ENCODE assay signal across 12 cellular contexts in genomic region chr6:91669154-91669903, GRCh38.
DNase-seq lines count a peak whose midpoint lies in the region; ATAC-seq, FAIRE-seq and TF ChIP-seq lines count a peak whose summit lies in the region.
"Had no signal": no experiment of that assay in that cellular context is flagged by ENCODE, and none has a peak within 500 bp of the region (broad histone marks: within the 10 kb centered on the region; RNA-seq: fewer than 3 reads in every experiment).

No MANE protein-coding gene starts in this region.

- H3K27ac ChIP-seq in heart left ventricle (no peak overlapping the region), mammary epithelial cell (ENCODE audit: insufficient read depth, low read depth, low read length) (no peak overlapping the region)

- FAIRE-seq in HTR-8/SVneo (lab: Jason Lieb, UNC) = no peak
- FAIRE-seq in GM19239 (lab: Jason Lieb, UNC) = no peak

- H3K79me2 ChIP-seq in mammary epithelial cell (ENCODE audit: insufficient read depth, low read length) = no peaks in the 10 kb centered on the region

- H3K27me3 Mint-ChIP-seq in immature natural killer cell (ENCODE audit: low read depth in 3 of 3) = no peaks in the 10 kb centered on the region
- H3K27me3 Mint-ChIP-seq: activated CD4-positive, alpha-beta memory T cell treated with anti-CD3 and anti-CD28 coated beads, Interleukin-2, amount 10 ng/mL, durations not matched to agents 7 days and 5 days had no signal

- no peaks in the 10 kb centered on the region for H4K20me1 ChIP-seq in mammary epithelial cell (ENCODE audit: insufficient read depth, low read length)

- H3K9me3 Mint-ChIP-seq in immature natural killer cell = peaks cover 0 to 32% (median 6%) of the 10 kb centered on the region in 6 donors

- no peak for TF ChIP-seq POLR2A in heart left ventricle (IDR thresholded peaks at IDR 0.05)

- H3K4me3 ChIP-seq in heart left ventricle (no peak overlapping the region), mammary epithelial cell (replicated peaks in 1 of 3; ENCODE audit: insufficient read depth in 1 of 3, low read depth in 2 of 3, low read length in 3 of 3) (no peak overlapping the region)

- no peak for TF ChIP-seq CTCF in heart left ventricle (IDR thresholded peaks at IDR 0.05)
- no peak for TF ChIP-seq CTCF in mammary epithelial cell (conservative IDR thresholded peaks at IDR 0.05 in 1 of 2, IDR thresholded peaks at IDR 0.05 in 1 of 2; ENCODE audit: extremely low read depth in 1 of 2, insufficient read depth in 1 of 2, low read depth in 1 of 2, low read length in 2 of 2)

- intact Hi-C loops in heart left ventricle (cut with DNase I) (no loop called here), left cardiac atrium (cut with DNase I) (no loop called here), mammary epithelial cell (cut with micrococcal nuclease) (no loop called here)

- DNase-seq in heart left ventricle (no peak), left cardiac atrium (no peak), SHP77 treated with DMSO at 0.1 percent for 48 hours (lab: John Stamatoyannopoulos, UW) (peak; percentile 66), midbrain (lab: John Stamatoyannopoulos, UW) (peak; percentile 21), HTR-8/SVneo (ENCODE audit: insufficient read length, low spot score) (no peak), mammary epithelial cell (no peak), immature natural killer cell (no peak), GM19239 (ENCODE audit: insufficient read length, low spot score) (no peak)
- DNase-seq: activated CD4-positive, alpha-beta memory T cell treated with anti-CD3 and anti-CD28 coated beads, Interleukin-2, amount 10 ng/mL, durations not matched to agents 7 days and 5 days; DMS53; stimulated activated CD8-positive, alpha-beta memory T cell treated with anti-CD3 and anti-CD28 coated beads, Interleukin-4, amount 100 ng/mL, for 48 hours; T1000 had no signal

- dilution Hi-C loops in mammary epithelial cell (cut with HindIII; ENCODE audit: low sequenced_read_pairs) = no loop called here

- no peaks in the 10 kb centered on the region for H3K9me3 ChIP-seq in heart left ventricle
- no peaks in the 10 kb centered on the region for H3K9me3 ChIP-seq in mammary epithelial cell (replicated peaks; ENCODE audit: insufficient read depth, low read length)

- peaks cover 0 to 7% (median 0%) of the 10 kb centered on the region in 12 donors for H3K4me1 ChIP-seq in heart left ventricle
- H3K4me1 ChIP-seq in mammary epithelial cell (ENCODE audit: insufficient read depth, low read length) = no peaks in the 10 kb centered on the region

- no peak overlapping the region for H3K9ac ChIP-seq in mammary epithelial cell (ENCODE audit: insufficient read depth, low read length)

- H3K27ac Mint-ChIP-seq in immature natural killer cell = no peak overlapping the region
- H3K27ac Mint-ChIP-seq: activated CD4-positive, alpha-beta memory T cell treated with anti-CD3 and anti-CD28 coated beads, Interleukin-2, amount 10 ng/mL, durations not matched to agents 7 days and 5 days had no signal

- H3K4me1 Mint-ChIP-seq in immature natural killer cell = peaks cover 0 to 6% of the 10 kb centered on the region in 2 donors
- H3K4me1 Mint-ChIP-seq: activated CD4-positive, alpha-beta memory T cell treated with anti-CD3 and anti-CD28 coated beads, Interleukin-2, amount 10 ng/mL, durations not matched to agents 7 days and 5 days had no signal

- no peaks in the 10 kb centered on the region for H3K36me3 ChIP-seq in heart left ventricle
- no peaks in the 10 kb centered on the region for H3K36me3 ChIP-seq in mammary epithelial cell (ENCODE audit: insufficient read depth, low read length)

- in situ Hi-C loops in mammary epithelial cell (cut with MboI; ENCODE audit: low sequenced_read_pairs in 2 of 2) = no loop called here

- no TSS peak for BruUV-seq in mammary epithelial cell (replicated peaks; lab: Mats Ljungman, UMichigan)

- H3K27me3 ChIP-seq in heart left ventricle (no peaks in the 10 kb centered on the region), mammary epithelial cell (ENCODE audit: insufficient read depth, low read length) (no peaks in the 10 kb centered on the region)

- CTCF ChIA-PET in mammary epithelial cell (lab: Charles Lee; ENCODE audit: low non-redundant PET) = no interaction called here

- no peak overlapping the region for H3K4me3 Mint-ChIP-seq in immature natural killer cell
- H3K4me3 Mint-ChIP-seq: activated CD4-positive, alpha-beta memory T cell treated with anti-CD3 and anti-CD28 coated beads, Interleukin-2, amount 10 ng/mL, durations not matched to agents 7 days and 5 days had no signal

- H2AFZ ChIP-seq in mammary epithelial cell (ENCODE audit: low read depth, low read length) = no peak overlapping the region

- H3K36me3 Mint-ChIP-seq in immature natural killer cell = no peaks in the 10 kb centered on the region

- 26 to 42% (median 36%) methylated on average over 9 of the region's 9 CpGs for WGBS in heart left ventricle, 4 donors
- WGBS in mammary epithelial cell (ENCODE audit: low coverage, missing lambda C conversion rate) = 69% methylated on average over 9 of the region's 9 CpGs

- no peak overlapping the region for H3K4me2 ChIP-seq in mammary epithelial cell (ENCODE audit: insufficient read depth, low read depth, low read length)

- peak in 3 of 4 donors; percentile 43 to 75 (median 47) for ATAC-seq in heart left ventricle
- no peak for ATAC-seq in left cardiac atrium

Comparison
In these comparisons a context has a peak if more than half of its experiments do, and no peak if none do; other contexts are left out.
1. ATAC-seq: peak in heart left ventricle (3 of 4); none in left cardiac atrium (0 of 2).
2. DNase-seq: peak in SHP77 treated with DMSO at 0.1 percent for 48 hours (single experiment) and midbrain (single experiment); none in heart left ventricle (0 of 5), left cardiac atrium (single experiment), HTR-8/SVneo (single experiment), mammary epithelial cell (single experiment), immature natural killer cell (0 of 3) and GM19239 (single experiment).